In genomic region chr15:96331141-96331941, GRCh38 we compare ENCODE assay signal across 8 cellular contexts. TPM values are rescaled to one million over a fixed set of nuclear protein-coding genes. Genes with fewer than 3 reads are reported as not detected.
DNase-seq lines count a peak whose midpoint lies in the region; ATAC-seq and TF ChIP-seq lines count a peak whose summit lies in the region.

No MANE protein-coding gene starts in this region.

- no peak for TF ChIP-seq CTCF in CD14-positive monocyte (IDR thresholded peaks at IDR 0.05)

- H3K36me3 Mint-ChIP-seq in CD14-positive monocyte: peaks cover 18 to 21% of the 10 kb centered on the region in 2 donors
- H3K36me3 Mint-ChIP-seq in activated naive CD8-positive, alpha-beta T cell treated with anti-CD3 and anti-CD28 coated beads, Interleukin-2, amount 10 ng/mL, durations not matched to agents 7 days and 5 days: peaks cover 9% of the 10 kb centered on the region
- H3K36me3 Mint-ChIP-seq in stimulated activated effector memory CD8-positive, alpha-beta T cell treated with anti-CD3 and anti-CD28 coated beads, Interleukin-12 subunit alpha, Interleukin-12 subunit beta, amount 100 ng/mL, for 72 hours: peaks cover 16% of the 10 kb centered on the region

- H3K9ac ChIP-seq in iPS-18a (ENCODE audit: low read length): peak overlapping the region; percentile 33

- peaks cover 96% of the 10 kb centered on the region for H3K27me3 ChIP-seq in iPS-18a (ENCODE audit: control insufficient read depth, insufficient read depth, low read length)

- H3K4me1 Mint-ChIP-seq in CD14-positive monocyte: peaks cover 29% of the 10 kb centered on the region
- H3K4me1 Mint-ChIP-seq in activated naive CD8-positive, alpha-beta T cell treated with anti-CD3 and anti-CD28 coated beads, Interleukin-2, amount 10 ng/mL, durations not matched to agents 7 days and 5 days: peaks cover 18% of the 10 kb centered on the region
- H3K4me1 Mint-ChIP-seq in stimulated activated effector memory CD8-positive, alpha-beta T cell treated with anti-CD3 and anti-CD28 coated beads, Interleukin-12 subunit alpha, Interleukin-12 subunit beta, amount 100 ng/mL, for 72 hours: peaks cover 33% of the 10 kb centered on the region

- H3K4me3 Mint-ChIP-seq in CD14-positive monocyte: peak overlapping the region; percentile 60 to 87
- H3K4me3 Mint-ChIP-seq in activated naive CD8-positive, alpha-beta T cell treated with anti-CD3 and anti-CD28 coated beads, Interleukin-2, amount 10 ng/mL, durations not matched to agents 7 days and 5 days: peak overlapping the region; percentile 70
- H3K4me3 Mint-ChIP-seq in stimulated activated effector memory CD8-positive, alpha-beta T cell treated with anti-CD3 and anti-CD28 coated beads, Interleukin-12 subunit alpha, Interleukin-12 subunit beta, amount 100 ng/mL, for 72 hours: peak overlapping the region; percentile 72

- H3K4me3 ChIP-seq in iPS-18a (ENCODE audit: low read length): peak overlapping the region; percentile 55

- intact Hi-C loops in CD14-positive monocyte (cut with micrococcal nuclease): no loop called here

- H3K36me3 ChIP-seq in iPS-18a (ENCODE audit: control insufficient read depth, low read depth, low read length): no peaks in the 10 kb centered on the region

- H3K27ac Mint-ChIP-seq in CD14-positive monocyte: no peak overlapping the region
- H3K27ac Mint-ChIP-seq in activated naive CD8-positive, alpha-beta T cell treated with anti-CD3 and anti-CD28 coated beads, Interleukin-2, amount 10 ng/mL, durations not matched to agents 7 days and 5 days: peak overlapping the region; percentile 51
- H3K27ac Mint-ChIP-seq in stimulated activated effector memory CD8-positive, alpha-beta T cell treated with anti-CD3 and anti-CD28 coated beads, Interleukin-12 subunit alpha, Interleukin-12 subunit beta, amount 100 ng/mL, for 72 hours: no peak overlapping the region

- ATAC-seq in HG02642 (IDR thresholded peaks at IDR 0.05; ENCODE audit: poor library complexity, unreplicated experiment): peak; percentile 1
- no peak for ATAC-seq in activated naive CD8-positive, alpha-beta T cell treated with anti-CD3 and anti-CD28 coated beads, Interleukin-2, amount 10 ng/mL, durations not matched to agents 7 days and 5 days (ENCODE audit: low read depth)
- no peak for ATAC-seq in stimulated activated effector memory CD8-positive, alpha-beta T cell treated with anti-CD3 and anti-CD28 coated beads, Interleukin-12 subunit alpha, Interleukin-12 subunit beta, amount 100 ng/mL, for 72 hours

- no peak for DNase-seq in CD14-positive monocyte (ENCODE audit: low spot score)
- DNase-seq in activated naive CD8-positive, alpha-beta T cell treated with anti-CD3 and anti-CD28 coated beads, Interleukin-2, amount 10 ng/mL, durations not matched to agents 7 days and 5 days: no peak
- no peak for DNase-seq in stimulated activated effector memory CD8-positive, alpha-beta T cell treated with anti-CD3 and anti-CD28 coated beads, Interleukin-12 subunit alpha, Interleukin-12 subunit beta, amount 100 ng/mL, for 72 hours (ENCODE audit: low spot score in 2 of 2)
- no peak for DNase-seq in activated gamma-delta T cell (lab: John Stamatoyannopoulos, UW)
- DNase-seq in occipital lobe (lab: John Stamatoyannopoulos, UW): no peak
- DNase-seq in NCI-H446 (lab: John Stamatoyannopoulos, UW): no peak

- H3K4me1 ChIP-seq in iPS-18a (ENCODE audit: control insufficient read depth, low read depth, low read length): peaks cover 42% of the 10 kb centered on the region

- POLR2A ChIA-PET in activated naive CD8-positive, alpha-beta T cell treated with anti-CD3 and anti-CD28 coated beads, Interleukin-2, amount 10 ng/mL, durations not matched to agents 7 days and 5 days (lab: Charles Lee): interaction anchor here (0.7 kb wide), 1 partner anchor 118 kb away, joined by 3 read pairs; no protein-coding TSS in a partner anchor

- H3K9me3 Mint-ChIP-seq in CD14-positive monocyte: peaks cover 15 to 60% (median 42%) of the 10 kb centered on the region in 7 donors
- peaks cover 6% of the 10 kb centered on the region for H3K9me3 Mint-ChIP-seq in activated naive CD8-positive, alpha-beta T cell treated with anti-CD3 and anti-CD28 coated beads, Interleukin-2, amount 10 ng/mL, durations not matched to agents 7 days and 5 days
- no peaks in the 10 kb centered on the region for H3K9me3 Mint-ChIP-seq in stimulated activated effector memory CD8-positive, alpha-beta T cell treated with anti-CD3 and anti-CD28 coated beads, Interleukin-12 subunit alpha, Interleukin-12 subunit beta, amount 100 ng/mL, for 72 hours

- no peaks in the 10 kb centered on the region for H3K9me3 ChIP-seq in iPS-18a (ENCODE audit: control insufficient read depth, low read depth, low read length)

- no peak overlapping the region for H3K27ac ChIP-seq in iPS-18a (ENCODE audit: low read length)

- H3K27me3 Mint-ChIP-seq in CD14-positive monocyte (ENCODE audit: low read depth in 3 of 3): peaks cover 51 to 92% (median 92%) of the 10 kb centered on the region in 3 donors
- peaks cover 76% of the 10 kb centered on the region for H3K27me3 Mint-ChIP-seq in activated naive CD8-positive, alpha-beta T cell treated with anti-CD3 and anti-CD28 coated beads, Interleukin-2, amount 10 ng/mL, durations not matched to agents 7 days and 5 days

RNA-seq across cellular contexts. Expression of gene NR2F2, which starts 0.8 kb away (rescaled TPM):
- polyA plus RNA-seq in CD14-positive monocyte: not detected
- total RNA-seq in activated naive CD8-positive, alpha-beta T cell treated with anti-CD3 and anti-CD28 coated beads, Interleukin-2, amount 10 ng/mL, durations not matched to agents 7 days and 5 days: not detected
- total RNA-seq in occipital lobe: 4.1 TPM
